Comparison of ENCODE assay signal across 11 cellular contexts in genomic region chr7:120123528-120123927, GRCh38.
"Had no signal": no experiment of that assay in that cellular context is flagged by ENCODE, and none has a peak within 500 bp of the region (broad histone marks: within the 10 kb centered on the region; RNA-seq: fewer than 3 reads in every experiment).

No MANE protein-coding gene starts in this region.

- H3K4me2 ChIP-seq: GM23338 had no signal

- H2AFZ ChIP-seq: GM23248, GM23338 had no signal

- DNase-seq: GM23248, GOT3, H7, H9, HCEC 1CT, HFFc6 had no signal

- FAIRE-seq: H1, H54 had no signal

- H3K9ac ChIP-seq: GM23248 had no signal

- H3K4me3 ChIP-seq: GM23248, GM23338, HAP-1 had no signal

- H3K27ac ChIP-seq: GM23248 had no signal

- ATAC-seq: GM23338, HCT116 had no signal

- H3K4me1 ChIP-seq: HAP-1 had no signal

- H3K36me3 ChIP-seq: HAP-1 had no signal

- H3K9me3 ChIP-seq: HAP-1 had no signal
